ENCODE assay signal across 26 cellular contexts in genomic region chr3:175646865-175647264, GRCh38.
"Had no signal": no experiment of that assay in that cellular context is flagged by ENCODE, and none has a peak within 500 bp of the region (broad histone marks: within the 10 kb centered on the region; RNA-seq: fewer than 3 reads in every experiment).

No MANE protein-coding gene starts in this region.

- FAIRE-seq: endothelial cell of umbilical vein, pancreas had no signal

- ATAC-seq: activated CD4-positive, CD25-positive, alpha-beta regulatory T cell treated with anti-CD3 and anti-CD28 coated beads, Interleukin-2, amount 50 U/mL, for 24 hours; activated T-cell treated with anti-CD3 and anti-CD28 coated beads, Interleukin-2, amount 50 U/mL, for 4 hours; activated T-helper 17 cell treated with anti-CD3 and anti-CD28 coated beads, Interleukin-2, amount 50 U/mL, for 72 hours; esophagus mucosa; heart right ventricle; naive thymus-derived CD8-positive, alpha-beta T cell; pancreas; stimulated activated naive B cell treated with anti-CD40 and anti-IgM and Interleukin-4, amounts not matched to agents 10 μg/mL and 1 μg/mL and 100 μg/mL, for 72 hours had no signal

- DNase-seq: activated CD4-positive, alpha-beta memory T cell treated with anti-CD3 and anti-CD28 coated beads, Interleukin-2, amount 10 ng/mL, durations not matched to agents 7 days and 5 days; activated CD4-positive, alpha-beta T cell treated with anti-CD3 and anti-CD28 coated beads, Interleukin-2, amount 10 ng/mL, durations not matched to agents 24 days and 14 days; activated CD8-positive, alpha-beta memory T cell treated with anti-CD3 and anti-CD28 coated beads, Interleukin-2, amount 50 U/mL, for 48 hours; activated gamma-delta T cell treated with Interleukin-2 at 50 U/mL for 16 hours; activated naive CD4-positive, alpha-beta T cell treated with anti-CD3 and anti-CD28 coated beads, Interleukin-2, amount 50 U/mL, for 16 hours; activated T-cell treated with anti-CD3 and anti-CD28 coated beads, Interleukin-2, amount 50 U/mL, for 4 hours; amniotic stem cell; central memory CD4-positive, alpha-beta T cell; foreskin melanocyte; heart right ventricle; midbrain; naive thymus-derived CD8-positive, alpha-beta T cell; nucleus accumbens; pancreas; stimulated activated CD4-positive, alpha-beta T cell treated with anti-CD3 and anti-CD28 coated beads, Interleukin-15, amount 100 ng/mL, for 24 hours; stimulated activated CD4-positive, alpha-beta T cell treated with anti-CD3 and anti-CD28 coated beads, Interleukin-2, amount 100 ng/mL, for 24 hours; stimulated activated naive B cell treated with anti-CD40 and anti-IgM and Interleukin-4, amounts not matched to agents 10 μg/mL and 1 μg/mL and 100 μg/mL, for 72 hours; stomach; T-helper 1 cell; tibial artery; WERI-Rb-1 had no signal

- H3K9me3 ChIP-seq: pancreas, right atrium auricular region, stomach, tibial artery had no signal

- H3K4me3 ChIP-seq: heart right ventricle, pancreas, right atrium auricular region, stomach, tibial artery had no signal

- H3K27me3 ChIP-seq: heart right ventricle, pancreas, right atrium auricular region, stomach, tibial artery had no signal

- H3K4me1 ChIP-seq: pancreas, right atrium auricular region, stomach had no signal

- H3K27ac ChIP-seq: heart right ventricle, pancreas, right atrium auricular region, stomach, tibial artery, WERI-Rb-1 had no signal

- H3K36me3 ChIP-seq: heart right ventricle, pancreas, right atrium auricular region, stomach, tibial artery, WERI-Rb-1 had no signal
